1 cellular context compared by ENCODE assay signal in the genomic region with DNA sequence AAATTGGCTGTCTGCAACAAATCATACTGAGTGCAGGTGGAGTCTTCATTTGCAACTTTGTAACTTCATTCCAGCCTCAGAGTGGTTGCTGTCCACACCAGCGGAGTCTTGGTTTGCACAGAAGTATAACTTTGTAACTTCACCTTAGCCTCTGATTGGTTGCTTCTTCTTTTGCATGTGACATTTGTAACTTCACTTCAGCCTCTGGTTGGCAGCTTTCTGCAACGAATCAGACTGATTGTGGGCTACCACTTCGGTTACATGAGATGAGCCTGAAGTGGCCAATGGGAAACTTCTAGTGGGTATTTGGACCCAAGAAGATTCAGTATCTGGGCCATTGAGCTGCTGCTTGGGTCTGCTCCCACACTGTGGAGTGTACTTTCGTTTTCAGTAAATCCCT.
TF ChIP-seq lines count a peak whose summit lies in the region.

No MANE protein-coding gene starts in this region.

TF ChIP-seq in HepG2, 621 proteins besides CTCF, POLR2A, EP300 and RAD21:
- TF ChIP-seq, protein P1, sequence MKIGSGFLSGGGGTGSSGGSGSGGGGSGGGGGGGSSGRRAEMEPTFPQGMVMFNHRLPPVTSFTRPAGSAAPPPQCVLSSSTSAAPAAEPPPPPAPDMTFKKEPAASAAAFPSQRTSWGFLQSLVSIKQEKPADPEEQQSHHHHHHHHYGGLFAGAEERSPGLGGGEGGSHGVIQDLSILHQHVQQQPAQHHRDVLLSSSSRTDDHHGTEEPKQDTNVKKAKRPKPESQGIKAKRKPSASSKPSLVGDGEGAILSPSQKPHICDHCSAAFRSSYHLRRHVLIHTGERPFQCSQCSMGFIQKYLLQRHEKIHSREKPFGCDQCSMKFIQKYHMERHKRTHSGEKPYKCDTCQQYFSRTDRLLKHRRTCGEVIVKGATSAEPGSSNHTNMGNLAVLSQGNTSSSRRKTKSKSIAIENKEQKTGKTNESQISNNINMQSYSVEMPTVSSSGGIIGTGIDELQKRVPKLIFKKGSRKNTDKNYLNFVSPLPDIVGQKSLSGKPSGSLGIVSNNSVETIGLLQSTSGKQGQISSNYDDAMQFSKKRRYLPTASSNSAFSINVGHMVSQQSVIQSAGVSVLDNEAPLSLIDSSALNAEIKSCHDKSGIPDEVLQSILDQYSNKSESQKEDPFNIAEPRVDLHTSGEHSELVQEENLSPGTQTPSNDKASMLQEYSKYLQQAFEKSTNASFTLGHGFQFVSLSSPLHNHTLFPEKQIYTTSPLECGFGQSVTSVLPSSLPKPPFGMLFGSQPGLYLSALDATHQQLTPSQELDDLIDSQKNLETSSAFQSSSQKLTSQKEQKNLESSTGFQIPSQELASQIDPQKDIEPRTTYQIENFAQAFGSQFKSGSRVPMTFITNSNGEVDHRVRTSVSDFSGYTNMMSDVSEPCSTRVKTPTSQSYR (CRISPR knock-in tag; IDR thresholded peaks at IDR 0.05; ENCODE audit: borderline replicate concordance) = no peak
- TF ChIP-seq ZFP37 (CRISPR knock-in tag; IDR thresholded peaks at IDR 0.05; ENCODE audit: borderline replicate concordance) = no peak
- no peak for TF ChIP-seq ATF7 (IDR thresholded peaks at IDR 0.05)
- TF ChIP-seq ATF7 (CRISPR knock-in tag; IDR thresholded peaks at IDR 0.05) = no peak
- TF ChIP-seq, protein P2, sequence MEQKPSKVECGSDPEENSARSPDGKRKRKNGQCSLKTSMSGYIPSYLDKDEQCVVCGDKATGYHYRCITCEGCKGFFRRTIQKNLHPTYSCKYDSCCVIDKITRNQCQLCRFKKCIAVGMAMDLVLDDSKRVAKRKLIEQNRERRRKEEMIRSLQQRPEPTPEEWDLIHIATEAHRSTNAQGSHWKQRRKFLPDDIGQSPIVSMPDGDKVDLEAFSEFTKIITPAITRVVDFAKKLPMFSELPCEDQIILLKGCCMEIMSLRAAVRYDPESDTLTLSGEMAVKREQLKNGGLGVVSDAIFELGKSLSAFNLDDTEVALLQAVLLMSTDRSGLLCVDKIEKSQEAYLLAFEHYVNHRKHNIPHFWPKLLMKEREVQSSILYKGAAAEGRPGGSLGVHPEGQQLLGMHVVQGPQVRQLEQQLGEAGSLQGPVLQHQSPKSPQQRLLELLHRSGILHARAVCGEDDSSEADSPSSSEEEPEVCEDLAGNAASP (CRISPR knock-in tag; IDR thresholded peaks at IDR 0.05; ENCODE audit: borderline replicate concordance) = no peak
- TF ChIP-seq ZNF891 (CRISPR knock-in tag; IDR thresholded peaks at IDR 0.05) = no peak
- TF ChIP-seq ZSCAN29 (CRISPR knock-in tag; conservative IDR thresholded peaks at IDR 0.05) = no peak
- no peak for TF ChIP-seq ZNF605 (CRISPR knock-in tag; IDR thresholded peaks at IDR 0.05)
- TF ChIP-seq, protein P3, sequence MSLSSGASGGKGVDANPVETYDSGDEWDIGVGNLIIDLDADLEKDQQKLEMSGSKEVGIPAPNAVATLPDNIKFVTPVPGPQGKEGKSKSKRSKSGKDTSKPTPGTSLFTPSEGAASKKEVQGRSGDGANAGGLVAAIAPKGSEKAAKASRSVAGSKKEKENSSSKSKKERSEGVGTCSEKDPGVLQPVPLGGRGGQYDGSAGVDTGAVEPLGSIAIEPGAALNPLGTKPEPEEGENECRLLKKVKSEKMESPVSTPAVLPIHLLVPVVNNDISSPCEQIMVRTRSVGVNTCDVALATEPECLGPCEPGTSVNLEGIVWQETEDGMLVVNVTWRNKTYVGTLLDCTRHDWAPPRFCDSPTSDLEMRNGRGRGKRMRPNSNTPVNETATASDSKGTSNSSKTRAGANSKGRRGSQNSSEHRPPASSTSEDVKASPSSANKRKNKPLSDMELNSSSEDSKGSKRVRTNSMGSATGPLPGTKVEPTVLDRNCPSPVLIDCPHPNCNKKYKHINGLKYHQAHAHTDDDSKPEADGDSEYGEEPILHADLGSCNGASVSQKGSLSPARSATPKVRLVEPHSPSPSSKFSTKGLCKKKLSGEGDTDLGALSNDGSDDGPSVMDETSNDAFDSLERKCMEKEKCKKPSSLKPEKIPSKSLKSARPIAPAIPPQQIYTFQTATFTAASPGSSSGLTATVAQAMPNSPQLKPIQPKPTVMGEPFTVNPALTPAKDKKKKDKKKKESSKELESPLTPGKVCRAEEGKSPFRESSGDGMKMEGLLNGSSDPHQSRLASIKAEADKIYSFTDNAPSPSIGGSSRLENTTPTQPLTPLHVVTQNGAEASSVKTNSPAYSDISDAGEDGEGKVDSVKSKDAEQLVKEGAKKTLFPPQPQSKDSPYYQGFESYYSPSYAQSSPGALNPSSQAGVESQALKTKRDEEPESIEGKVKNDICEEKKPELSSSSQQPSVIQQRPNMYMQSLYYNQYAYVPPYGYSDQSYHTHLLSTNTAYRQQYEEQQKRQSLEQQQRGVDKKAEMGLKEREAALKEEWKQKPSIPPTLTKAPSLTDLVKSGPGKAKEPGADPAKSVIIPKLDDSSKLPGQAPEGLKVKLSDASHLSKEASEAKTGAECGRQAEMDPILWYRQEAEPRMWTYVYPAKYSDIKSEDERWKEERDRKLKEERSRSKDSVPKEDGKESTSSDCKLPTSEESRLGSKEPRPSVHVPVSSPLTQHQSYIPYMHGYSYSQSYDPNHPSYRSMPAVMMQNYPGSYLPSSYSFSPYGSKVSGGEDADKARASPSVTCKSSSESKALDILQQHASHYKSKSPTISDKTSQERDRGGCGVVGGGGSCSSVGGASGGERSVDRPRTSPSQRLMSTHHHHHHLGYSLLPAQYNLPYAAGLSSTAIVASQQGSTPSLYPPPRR (CRISPR knock-in tag; IDR thresholded peaks at IDR 0.05; ENCODE audit: borderline replicate concordance) = no peak
- TF ChIP-seq, protein P4, sequence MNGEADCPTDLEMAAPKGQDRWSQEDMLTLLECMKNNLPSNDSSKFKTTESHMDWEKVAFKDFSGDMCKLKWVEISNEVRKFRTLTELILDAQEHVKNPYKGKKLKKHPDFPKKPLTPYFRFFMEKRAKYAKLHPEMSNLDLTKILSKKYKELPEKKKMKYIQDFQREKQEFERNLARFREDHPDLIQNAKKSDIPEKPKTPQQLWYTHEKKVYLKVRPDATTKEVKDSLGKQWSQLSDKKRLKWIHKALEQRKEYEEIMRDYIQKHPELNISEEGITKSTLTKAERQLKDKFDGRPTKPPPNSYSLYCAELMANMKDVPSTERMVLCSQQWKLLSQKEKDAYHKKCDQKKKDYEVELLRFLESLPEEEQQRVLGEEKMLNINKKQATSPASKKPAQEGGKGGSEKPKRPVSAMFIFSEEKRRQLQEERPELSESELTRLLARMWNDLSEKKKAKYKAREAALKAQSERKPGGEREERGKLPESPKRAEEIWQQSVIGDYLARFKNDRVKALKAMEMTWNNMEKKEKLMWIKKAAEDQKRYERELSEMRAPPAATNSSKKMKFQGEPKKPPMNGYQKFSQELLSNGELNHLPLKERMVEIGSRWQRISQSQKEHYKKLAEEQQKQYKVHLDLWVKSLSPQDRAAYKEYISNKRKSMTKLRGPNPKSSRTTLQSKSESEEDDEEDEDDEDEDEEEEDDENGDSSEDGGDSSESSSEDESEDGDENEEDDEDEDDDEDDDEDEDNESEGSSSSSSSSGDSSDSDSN (CRISPR knock-in tag; IDR thresholded peaks at IDR 0.05) = no peak
- TF ChIP-seq, protein P5, sequence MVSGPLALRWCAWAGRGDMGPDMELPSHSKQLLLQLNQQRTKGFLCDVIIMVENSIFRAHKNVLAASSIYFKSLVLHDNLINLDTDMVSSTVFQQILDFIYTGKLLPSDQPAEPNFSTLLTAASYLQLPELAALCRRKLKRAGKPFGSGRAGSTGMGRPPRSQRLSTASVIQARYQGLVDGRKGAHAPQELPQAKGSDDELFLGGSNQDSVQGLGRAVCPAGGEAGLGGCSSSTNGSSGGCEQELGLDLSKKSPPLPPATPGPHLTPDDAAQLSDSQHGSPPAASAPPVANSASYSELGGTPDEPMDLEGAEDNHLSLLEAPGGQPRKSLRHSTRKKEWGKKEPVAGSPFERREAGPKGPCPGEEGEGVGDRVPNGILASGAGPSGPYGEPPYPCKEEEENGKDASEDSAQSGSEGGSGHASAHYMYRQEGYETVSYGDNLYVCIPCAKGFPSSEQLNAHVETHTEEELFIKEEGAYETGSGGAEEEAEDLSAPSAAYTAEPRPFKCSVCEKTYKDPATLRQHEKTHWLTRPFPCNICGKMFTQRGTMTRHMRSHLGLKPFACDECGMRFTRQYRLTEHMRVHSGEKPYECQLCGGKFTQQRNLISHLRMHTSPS (CRISPR knock-in tag; IDR thresholded peaks at IDR 0.05; ENCODE audit: low read depth) = no peak
- TF ChIP-seq, protein P6, sequence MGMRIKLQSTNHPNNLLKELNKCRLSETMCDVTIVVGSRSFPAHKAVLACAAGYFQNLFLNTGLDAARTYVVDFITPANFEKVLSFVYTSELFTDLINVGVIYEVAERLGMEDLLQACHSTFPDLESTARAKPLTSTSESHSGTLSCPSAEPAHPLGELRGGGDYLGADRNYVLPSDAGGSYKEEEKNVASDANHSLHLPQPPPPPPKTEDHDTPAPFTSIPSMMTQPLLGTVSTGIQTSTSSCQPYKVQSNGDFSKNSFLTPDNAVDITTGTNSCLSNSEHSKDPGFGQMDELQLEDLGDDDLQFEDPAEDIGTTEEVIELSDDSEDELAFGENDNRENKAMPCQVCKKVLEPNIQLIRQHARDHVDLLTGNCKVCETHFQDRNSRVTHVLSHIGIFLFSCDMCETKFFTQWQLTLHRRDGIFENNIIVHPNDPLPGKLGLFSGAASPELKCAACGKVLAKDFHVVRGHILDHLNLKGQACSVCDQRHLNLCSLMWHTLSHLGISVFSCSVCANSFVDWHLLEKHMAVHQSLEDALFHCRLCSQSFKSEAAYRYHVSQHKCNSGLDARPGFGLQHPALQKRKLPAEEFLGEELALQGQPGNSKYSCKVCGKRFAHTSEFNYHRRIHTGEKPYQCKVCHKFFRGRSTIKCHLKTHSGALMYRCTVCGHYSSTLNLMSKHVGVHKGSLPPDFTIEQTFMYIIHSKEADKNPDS (CRISPR knock-in tag; IDR thresholded peaks at IDR 0.05) = no peak
- TF ChIP-seq ZNF207 (IDR thresholded peaks at IDR 0.05; ENCODE audit: borderline replicate concordance) = no peak
- TF ChIP-seq, protein P7, sequence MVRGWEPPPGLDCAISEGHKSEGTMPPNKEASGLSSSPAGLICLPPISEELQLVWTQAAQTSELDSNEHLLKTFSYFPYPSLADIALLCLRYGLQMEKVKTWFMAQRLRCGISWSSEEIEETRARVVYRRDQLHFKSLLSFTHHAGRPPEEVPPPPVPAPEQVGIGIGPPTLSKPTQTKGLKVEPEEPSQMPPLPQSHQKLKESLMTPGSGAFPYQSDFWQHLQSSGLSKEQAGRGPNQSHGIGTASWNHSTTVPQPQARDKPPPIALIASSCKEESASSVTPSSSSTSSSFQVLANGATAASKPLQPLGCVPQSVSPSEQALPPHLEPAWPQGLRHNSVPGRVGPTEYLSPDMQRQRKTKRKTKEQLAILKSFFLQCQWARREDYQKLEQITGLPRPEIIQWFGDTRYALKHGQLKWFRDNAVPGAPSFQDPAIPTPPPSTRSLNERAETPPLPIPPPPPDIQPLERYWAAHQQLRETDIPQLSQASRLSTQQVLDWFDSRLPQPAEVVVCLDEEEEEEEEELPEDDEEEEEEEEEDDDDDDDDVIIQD (CRISPR knock-in tag; IDR thresholded peaks at IDR 0.05; ENCODE audit: low read depth) = no peak
- TF ChIP-seq SP5 (CRISPR knock-in tag; IDR thresholded peaks at IDR 0.05; ENCODE audit: borderline replicate concordance, low read depth) = no peak
- no peak for TF ChIP-seq ZNF792 (CRISPR knock-in tag; IDR thresholded peaks at IDR 0.05)
- no peak for TF ChIP-seq KLF16 (CRISPR knock-in tag; IDR thresholded peaks at IDR 0.05)
- no peak for TF ChIP-seq ATRX (CRISPR knock-in tag; IDR thresholded peaks at IDR 0.05; ENCODE audit: borderline replicate concordance)
- TF ChIP-seq DNMT3B (CRISPR knock-in tag; conservative IDR thresholded peaks at IDR 0.05) = no peak
- no peak for TF ChIP-seq SAP130 (CRISPR knock-in tag; IDR thresholded peaks at IDR 0.05; ENCODE audit: low read depth)
